ENCODE assay signal across 21 cellular contexts in the genomic region with DNA sequence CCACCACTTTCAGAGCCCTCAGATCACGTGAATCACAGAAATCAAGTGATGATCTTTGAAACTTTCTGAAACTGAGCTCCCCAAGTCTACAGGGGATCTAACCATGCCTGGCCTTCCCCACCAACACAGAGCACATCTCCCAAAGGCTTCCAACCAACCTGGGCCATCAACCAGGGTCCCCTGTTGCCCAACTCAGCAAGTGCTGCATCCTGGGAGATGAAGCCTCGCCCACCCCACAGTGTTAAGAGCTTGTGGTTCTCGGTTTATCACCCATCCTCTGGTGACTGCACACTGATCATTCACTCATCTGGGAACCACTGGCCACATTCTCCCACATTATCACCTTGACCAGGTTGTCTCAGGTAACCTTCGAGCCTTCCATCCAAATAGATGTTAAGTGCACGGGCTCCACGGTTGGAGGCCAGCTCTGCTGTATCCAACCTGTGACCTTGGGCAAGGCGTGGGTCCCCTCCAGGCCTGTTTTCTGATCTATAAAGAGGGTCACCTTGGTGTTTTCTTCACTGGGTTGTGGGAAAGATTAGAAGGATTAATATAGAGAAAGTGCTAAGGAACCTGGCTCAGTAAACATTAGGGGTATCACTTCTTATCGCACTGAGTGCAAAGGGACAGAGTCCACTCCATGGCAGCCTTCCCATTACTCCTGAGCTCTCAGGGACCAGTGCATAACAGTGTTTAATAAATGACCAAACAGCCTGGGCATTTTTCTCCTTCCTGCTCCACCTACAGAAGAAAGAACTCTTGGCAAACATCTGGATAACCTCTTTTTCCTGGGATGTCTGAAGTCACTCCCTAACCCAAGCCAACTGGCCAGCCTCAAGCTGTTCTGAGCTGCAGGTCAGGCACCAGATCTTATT. TPM values are rescaled to one million over a fixed set of nuclear protein-coding genes. Genes with fewer than 3 reads are reported as not detected.
A peak's percentile ranks its signal among the peaks of the same experiment; 100 is the strongest.
DNase-seq lines count a peak whose midpoint lies in the region; ATAC-seq and TF ChIP-seq lines count a peak whose summit lies in the region.
"Had no signal": no experiment of that assay in that cellular context is flagged by ENCODE, and none has a peak within 500 bp of the region (broad histone marks: within the 10 kb centered on the region; RNA-seq: fewer than 3 reads in every experiment).

No MANE protein-coding gene starts in this region.

- no peak for TF ChIP-seq CTCF in GM23338 (conservative IDR thresholded peaks at IDR 0.05; ENCODE audit: low read depth in 2 of 2)
- TF ChIP-seq CTCF in stomach (IDR thresholded peaks at IDR 0.05), result no peak
- TF ChIP-seq CTCF in smooth muscle cell (IDR thresholded peaks at IDR 0.05; ENCODE audit: borderline replicate concordance, insufficient read depth, poor library complexity, severe bottlenecking), result no peak

- H3F3A ChIP-seq in GM23338 (replicated peaks; ENCODE audit: low read depth) (0 out of 2 replicates have a peak, but pooled peaks cover 5% of the 10 kb centered on the region), smooth muscle cell (ENCODE audit: low read depth) (peaks cover 7% of the 10 kb centered on the region)

- H3K27ac Mint-ChIP-seq in GM23338, result 0 out of 2 replicates have a peak overlapping the region, but pooled peaks have one; percentile 53
- H3K27ac Mint-ChIP-seq: CD8-positive, alpha-beta memory T cell; memory B cell had no signal

- peaks cover 7% of the 10 kb centered on the region; the same call in 1 of the 2 replicates for H3K27me3 ChIP-seq in GM23338 (ENCODE audit: insufficient read depth)
- H3K27me3 ChIP-seq in layer of hippocampus (ENCODE audit: control insufficient read depth, insufficient read depth, low read length), result no peaks in the 10 kb centered on the region
- peaks cover 0 to 23% (median 0%) of the 10 kb centered on the region in 3 donors for H3K27me3 ChIP-seq in stomach
- no peaks in the 10 kb centered on the region for H3K27me3 ChIP-seq in smooth muscle cell (ENCODE audit: low read depth)
- H3K27me3 ChIP-seq: ascending aorta had no signal

- DNase-seq in GM23338 (ENCODE audit: low spot score), result no peak
- DNase-seq in stomach, result peak; percentile 59
- DNase-seq in smooth muscle cell (lab: John Stamatoyannopoulos, UW; ENCODE audit: unreplicated experiment), result no peak
- DNase-seq: activated naive CD4-positive, alpha-beta T cell treated with Interleukin-2 at 50 U/mL for 16 hours; CD8-positive, alpha-beta memory T cell; cerebellar nuclear complex; DMS79; NCI-H1092; NCI-H2029 treated with DMSO at 0.1 percent for 48 hours; NCI-H446 treated with DMSO at 0.1 percent for 48 hours; stimulated activated CD4-positive, alpha-beta T cell treated with anti-CD3 and anti-CD28 coated beads, Interleukin-4, amount 100 ng/mL, for 24 hours; SW 1271 had no signal

- intact Hi-C loops in stomach (cut with DNase I; ENCODE audit: low total_unique reads), result loop anchor here (5.0 kb wide), 1 partner anchor 1098 kb away; no protein-coding TSS in a partner anchor

- TF ChIP-seq POLR2A in stomach (IDR thresholded peaks at IDR 0.05), result no peak

- H3K9me3 Mint-ChIP-seq in GM23338, result peaks cover 3% of the 10 kb centered on the region; the same call in 2 of the 3 replicates

- H3K27ac ChIP-seq in GM23338 (ENCODE audit: low read depth), result no peak overlapping the region
- peak overlapping the region; percentile 23 for H3K27ac ChIP-seq in angular gyrus (ENCODE audit: low read depth, low read length)
- peak overlapping the region; percentile 72 for H3K27ac ChIP-seq in layer of hippocampus (ENCODE audit: low read depth, low read length)
- H3K27ac ChIP-seq in stomach, result peak overlapping the region in 3 of 5 donors; percentile 20 to 48 (median 40)
- H3K27ac ChIP-seq in smooth muscle cell (ENCODE audit: low read depth), result no peak overlapping the region
- H3K27ac ChIP-seq: ascending aorta, skin epidermis had no signal

- H3K4me2 ChIP-seq in GM23338 (no peak overlapping the region), smooth muscle cell (no peak overlapping the region)

- H3K4me1 Mint-ChIP-seq in GM23338, result peaks cover 44% of the 10 kb centered on the region

- H4K20me1 ChIP-seq in GM23338 (replicated peaks; ENCODE audit: insufficient read depth) (no peaks in the 10 kb centered on the region), smooth muscle cell (ENCODE audit: low read depth) (no peaks in the 10 kb centered on the region)

- H3K27me3 Mint-ChIP-seq in GM23338 (ENCODE audit: insufficient read depth, low read depth, poor library complexity), result peaks cover 17% of the 10 kb centered on the region

- H3K9me3 ChIP-seq in stomach, result no peaks in the 10 kb centered on the region
- no peaks in the 10 kb centered on the region for H3K9me3 ChIP-seq in smooth muscle cell (replicated peaks; ENCODE audit: low read depth)
- H3K9me3 ChIP-seq: ascending aorta had no signal

- no peaks in the 10 kb centered on the region for H3K79me2 ChIP-seq in GM23338 (replicated peaks; ENCODE audit: insufficient read depth)
- no peaks in the 10 kb centered on the region for H3K79me2 ChIP-seq in smooth muscle cell (ENCODE audit: low read depth)

- no peaks in the 10 kb centered on the region; the same call in 1 of the 2 replicates for H3K9me2 ChIP-seq in GM23338 (ENCODE audit: insufficient read depth)

- no peak overlapping the region for H3K9ac ChIP-seq in smooth muscle cell (ENCODE audit: low read depth)

- H3K4me3 ChIP-seq in GM23338 (no peak overlapping the region), stomach (no peak overlapping the region), smooth muscle cell (no peak overlapping the region)
- H3K4me3 ChIP-seq: ascending aorta, skin epidermis had no signal

- H3K4me1 ChIP-seq in GM23338 (ENCODE audit: insufficient read depth) (peaks cover 29% of the 10 kb centered on the region), stomach (peaks cover 22 to 42% (median 30%) of the 10 kb centered on the region in 4 donors), smooth muscle cell (ENCODE audit: low read depth) (peaks cover 3% of the 10 kb centered on the region)

- ATAC-seq in GM23338, result no peak
- ATAC-seq in HG02623 (IDR thresholded peaks at IDR 0.05; ENCODE audit: unreplicated experiment), result no peak
- ATAC-seq in HG02610 (IDR thresholded peaks at IDR 0.05; ENCODE audit: unreplicated experiment), result no peak

- H3K36me3 ChIP-seq in GM23338 (ENCODE audit: insufficient read depth) (no peaks in the 10 kb centered on the region), stomach (no peaks in the 10 kb centered on the region), smooth muscle cell (ENCODE audit: low read depth) (no peaks in the 10 kb centered on the region)
- H3K36me3 ChIP-seq: ascending aorta had no signal

- H3K36me3 Mint-ChIP-seq in GM23338 (ENCODE audit: low read depth), result peaks cover under 1% of the 10 kb centered on the region; the same call in 2 of the 3 replicates
- H3K36me3 Mint-ChIP-seq: memory B cell had no signal

- 43 to 73% (median 57%) methylated on average over 8 of the region's 8 CpGs for WGBS in stomach, 5 donors
- WGBS in smooth muscle cell (ENCODE audit: low lambda C conversion rate), result 80% methylated on average over 8 of the region's 8 CpGs

- H2AFZ ChIP-seq in GM23338 (no peak overlapping the region), smooth muscle cell (ENCODE audit: low read depth) (no peak overlapping the region)

- no peak for TF ChIP-seq EP300 in stomach (IDR thresholded peaks at IDR 0.05)

- no peak overlapping the region for H3K4me3 Mint-ChIP-seq in GM23338
- H3K4me3 Mint-ChIP-seq: memory B cell had no signal

TF ChIP-seq in GM23338, 12 proteins besides CTCF, POLR2A, EP300 and RAD21 (continues in another document):
- TF ChIP-seq, protein P1, sequence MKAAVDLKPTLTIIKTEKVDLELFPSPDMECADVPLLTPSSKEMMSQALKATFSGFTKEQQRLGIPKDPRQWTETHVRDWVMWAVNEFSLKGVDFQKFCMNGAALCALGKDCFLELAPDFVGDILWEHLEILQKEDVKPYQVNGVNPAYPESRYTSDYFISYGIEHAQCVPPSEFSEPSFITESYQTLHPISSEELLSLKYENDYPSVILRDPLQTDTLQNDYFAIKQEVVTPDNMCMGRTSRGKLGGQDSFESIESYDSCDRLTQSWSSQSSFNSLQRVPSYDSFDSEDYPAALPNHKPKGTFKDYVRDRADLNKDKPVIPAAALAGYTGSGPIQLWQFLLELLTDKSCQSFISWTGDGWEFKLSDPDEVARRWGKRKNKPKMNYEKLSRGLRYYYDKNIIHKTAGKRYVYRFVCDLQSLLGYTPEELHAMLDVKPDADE (IDR thresholded peaks at IDR 0.05), result no peak
- no peak for TF ChIP-seq EZH2 (IDR thresholded peaks at IDR 0.05; ENCODE audit: low read depth, unreplicated experiment)
- no peak for TF ChIP-seq POLR2AphosphoS5 (IDR thresholded peaks at IDR 0.05; ENCODE audit: low read depth)

RNA-seq across cellular contexts. Expression of a gene that starts 3.5 kb away (rescaled TPM):
- 5.2 and 7.8 TPM in 2 replicates for total RNA-seq in GM23338 (2014; rRNA removed; shearing (Covaris generic))
- polyA plus RNA-seq in GM23338 (2016; fragmentation: Nextera tagmentation; extraction: Ambion mirVana) (1.7 and 2.5 TPM in 2 replicates), stomach (under 1 TPM in 2 of 3 donors, not detected in 1; 0.50 to 0.68 TPM), smooth muscle cell (3.1 TPM in 1 of 2 replicates, not detected in the other)
- total RNA-seq in stomach (10 to 100 TPM in 1 of 5 donors, 1 to 10 TPM in 1, under 1 TPM in 2, not detected in 1; 0.43 to 15.1 (median 1.4) TPM), smooth muscle cell (0.31 and 1.1 TPM in 2 replicates)
- total RNA-seq: ascending aorta, posterior vena cava had no signal
- polyA plus RNA-seq: CD8-positive, alpha-beta memory T cell had no signal

RNA-seq across cellular contexts. Expression of a gene that starts 32.4 kb away (rescaled TPM):
- not detected in 2 replicates for total RNA-seq in GM23338 (2014; rRNA removed; shearing (Covaris generic))
- not detected in 2 replicates for polyA plus RNA-seq in GM23338 (2016; fragmentation: Nextera tagmentation; extraction: Ambion mirVana)
- total RNA-seq in stomach, result not detected
- not detected for polyA plus RNA-seq in stomach
- total RNA-seq in smooth muscle cell, result not detected in 2 replicates
- polyA plus RNA-seq in smooth muscle cell, result not detected in 2 replicates
- total RNA-seq: ascending aorta; CD8-positive, alpha-beta memory T cell; posterior vena cava; subcutaneous adipose tissue had no signal
- polyA plus RNA-seq: CD8-positive, alpha-beta memory T cell had no signal

RNA-seq across cellular contexts. Expression of a gene that starts 58.3 kb away (rescaled TPM):
- total RNA-seq in GM23338 (2014; rRNA removed; shearing (Covaris generic)), result not detected in 2 replicates
- polyA plus RNA-seq in GM23338 (2016; fragmentation: Nextera tagmentation; extraction: Ambion mirVana) (not detected in 2 replicates), stomach (not detected), smooth muscle cell (1.3 TPM in 1 of 2 replicates, not detected in the other)
- total RNA-seq in stomach (not detected), smooth muscle cell (not detected in 2 replicates)
- total RNA-seq: CD8-positive, alpha-beta memory T cell; posterior vena cava; subcutaneous adipose tissue had no signal
- polyA plus RNA-seq: CD8-positive, alpha-beta memory T cell had no signal

Comparison
In these comparisons a context has a peak if more than half of its experiments do, and no peak if none do; other contexts are left out.
1. H3K27ac ChIP-seq: peak in angular gyrus (single experiment), layer of hippocampus (single experiment) and stomach (3 of 5); none in GM23338 (single experiment) and smooth muscle cell (single experiment).